ENCODE assay signal across 25 cellular contexts in the genomic region with DNA sequence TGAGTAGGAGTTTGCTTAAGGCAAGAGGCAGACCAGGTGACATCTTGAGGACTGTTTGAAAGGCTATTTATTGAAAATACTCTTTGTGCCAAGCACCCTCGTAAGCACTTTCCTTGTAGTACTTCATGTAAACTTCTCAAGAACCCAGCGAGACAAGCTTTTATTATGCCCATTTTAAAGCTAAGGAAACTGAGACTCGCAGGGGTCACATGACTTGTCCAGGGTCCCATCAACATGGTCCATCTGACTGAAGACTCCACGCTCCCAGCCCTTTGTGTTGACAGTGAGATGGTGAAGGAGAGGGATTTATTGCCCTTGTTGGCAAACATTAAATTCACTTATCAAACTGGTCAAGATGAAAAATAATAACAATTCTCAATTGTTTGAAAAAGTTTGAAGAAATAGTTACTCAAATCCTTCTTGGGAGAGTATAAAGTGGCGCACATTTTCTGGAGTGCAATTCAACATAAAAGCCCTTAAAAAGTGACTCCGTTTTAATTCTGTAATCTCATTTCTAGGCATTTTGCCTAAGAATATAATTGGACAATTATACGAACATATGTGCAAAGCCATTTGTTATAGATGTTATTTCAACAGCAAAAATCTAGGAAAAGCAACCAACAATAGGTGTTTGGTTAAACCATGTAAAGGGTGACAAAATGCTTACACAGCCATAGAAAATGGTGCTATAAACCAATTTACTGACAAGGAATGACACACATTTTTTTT.
A peak's percentile ranks its signal among the peaks of the same experiment; 100 is the strongest.
DNase-seq lines count a peak whose midpoint lies in the region; ATAC-seq and TF ChIP-seq lines count a peak whose summit lies in the region.
"Had no signal": no experiment of that assay in that cellular context is flagged by ENCODE, and none has a peak within 500 bp of the region (broad histone marks: within the 10 kb centered on the region; RNA-seq: fewer than 3 reads in every experiment).

No MANE protein-coding gene starts in this region.

- H3K4me1 Mint-ChIP-seq in osteocyte (ENCODE audit: unreplicated experiment), result peaks cover 30% of the 10 kb centered on the region
- H3K4me1 Mint-ChIP-seq in stimulated activated naive CD8-positive, alpha-beta T cell treated with anti-CD3 and anti-CD28 coated beads, Interleukin-15, amount 100 ng/mL, for 72 hours, result no peaks in the 10 kb centered on the region
- H3K4me1 Mint-ChIP-seq: T-cell had no signal

- DNase-seq in right atrium auricular region (ENCODE audit: low spot score) (peak; percentile 21), cardiac septum (ENCODE audit: low spot score) (no peak), NCI-H446 (lab: John Stamatoyannopoulos, UW) (peak; percentile 4 to 60), cerebellar cortex (ENCODE audit: low spot score) (peak; percentile 30), osteocyte (ENCODE audit: extremely low spot score, unreplicated experiment) (peak; percentile 19), brain microvascular endothelial cell (no peak)
- DNase-seq in stimulated activated naive CD8-positive, alpha-beta T cell treated with anti-CD3 and anti-CD28 coated beads, Interleukin-15, amount 100 ng/mL, for 72 hours, result no peak
- DNase-seq: CD4-positive, alpha-beta T cell; GOT3; HFFc6; Kasumi-1; MV-4-11; NCI-H2081; NCI-H2227 treated with DMSO at 0.1 percent for 48 hours; NCI-H510A treated with DMSO at 0.1 percent for 48 hours; NCI-H774; PC-9; Right ventricle myocardium superior; RPMI8226; T-cell had no signal

- no peaks in the 10 kb centered on the region for H3K27me3 Mint-ChIP-seq in osteocyte (ENCODE audit: unreplicated experiment)
- no peaks in the 10 kb centered on the region for H3K27me3 Mint-ChIP-seq in stimulated activated naive CD8-positive, alpha-beta T cell treated with anti-CD3 and anti-CD28 coated beads, Interleukin-15, amount 100 ng/mL, for 72 hours
- H3K27me3 Mint-ChIP-seq: CD4-positive, alpha-beta T cell had no signal

- H3K36me3 ChIP-seq in right atrium auricular region, result no peaks in the 10 kb centered on the region
- H3K36me3 ChIP-seq in brain microvascular endothelial cell (replicated peaks), result no peaks in the 10 kb centered on the region
- H3K36me3 ChIP-seq: BLaER1, HAP-1, SJSA1 had no signal

- TF ChIP-seq CTCF in right atrium auricular region (IDR thresholded peaks at IDR 0.05), result no peak
- TF ChIP-seq CTCF in osteocyte (IDR thresholded peaks at IDR 0.05), result no peak
- TF ChIP-seq CTCF in brain microvascular endothelial cell (IDR thresholded peaks at IDR 0.05; ENCODE audit: low read depth, low read length, missing control alignments), result no peak

- H3K4me3 Mint-ChIP-seq in osteocyte (ENCODE audit: unreplicated experiment), result no peak overlapping the region
- no peak overlapping the region for H3K4me3 Mint-ChIP-seq in stimulated activated naive CD8-positive, alpha-beta T cell treated with anti-CD3 and anti-CD28 coated beads, Interleukin-15, amount 100 ng/mL, for 72 hours
- H3K4me3 Mint-ChIP-seq: CD4-positive, alpha-beta T cell; HFFc6; T-cell had no signal

- ATAC-seq in HG02759 (IDR thresholded peaks at IDR 0.05; ENCODE audit: unreplicated experiment), result no peak
- no peak for ATAC-seq in stimulated activated naive CD8-positive, alpha-beta T cell treated with anti-CD3 and anti-CD28 coated beads, Interleukin-15, amount 100 ng/mL, for 72 hours
- ATAC-seq: T-cell had no signal

- no peaks in the 10 kb centered on the region for H3K9me3 ChIP-seq in right atrium auricular region
- H3K9me3 ChIP-seq: BLaER1, HAP-1, SJSA1 had no signal

- intact Hi-C loops in cardiac septum (cut with DNase I), result no loop called here

- peaks cover 0 to 14% of the 10 kb centered on the region in 2 donors for H3K4me1 ChIP-seq in right atrium auricular region
- H3K4me1 ChIP-seq: BLaER1, HAP-1 had no signal

- H3K27me3 ChIP-seq in right atrium auricular region, result no peaks in the 10 kb centered on the region
- no peaks in the 10 kb centered on the region for H3K27me3 ChIP-seq in brain microvascular endothelial cell (replicated peaks)
- H3K27me3 ChIP-seq: BLaER1, SJSA1 had no signal

- no peaks in the 10 kb centered on the region for H3K9me3 Mint-ChIP-seq in osteocyte (ENCODE audit: unreplicated experiment)
- no peaks in the 10 kb centered on the region for H3K9me3 Mint-ChIP-seq in stimulated activated naive CD8-positive, alpha-beta T cell treated with anti-CD3 and anti-CD28 coated beads, Interleukin-15, amount 100 ng/mL, for 72 hours
- H3K9me3 Mint-ChIP-seq: CD4-positive, alpha-beta T cell; T-cell had no signal

- in situ Hi-C loops in brain microvascular endothelial cell (cut with HindIII; ENCODE audit: low pct_ligation_motif_present, low sequenced_read_pairs), result no loop called here

- H3K27ac Mint-ChIP-seq in osteocyte (ENCODE audit: unreplicated experiment), result no peak overlapping the region
- no peak overlapping the region for H3K27ac Mint-ChIP-seq in stimulated activated naive CD8-positive, alpha-beta T cell treated with anti-CD3 and anti-CD28 coated beads, Interleukin-15, amount 100 ng/mL, for 72 hours
- H3K27ac Mint-ChIP-seq: CD4-positive, alpha-beta T cell; T-cell had no signal

- no peaks in the 10 kb centered on the region for H3K36me3 Mint-ChIP-seq in osteocyte (ENCODE audit: unreplicated experiment)
- H3K36me3 Mint-ChIP-seq: T-cell had no signal

- no peak overlapping the region for H3K27ac ChIP-seq in right atrium auricular region
- no peak overlapping the region for H3K27ac ChIP-seq in brain microvascular endothelial cell
- H3K27ac ChIP-seq: BLaER1, HL-60, PC-9, SJSA1 had no signal

- H3K4me3 ChIP-seq in right atrium auricular region (no peak overlapping the region), brain microvascular endothelial cell (ENCODE audit: low read depth, low read length) (no peak overlapping the region)
- H3K4me3 ChIP-seq: BLaER1, HAP-1, PC-9, SJSA1 had no signal

Comparison
In these comparisons a context has a peak if more than half of its experiments do, and no peak if none do; other contexts are left out.
1. DNase-seq: peak in right atrium auricular region (single experiment), NCI-H446 (2 of 2), cerebellar cortex (single experiment) and osteocyte (single experiment); none in cardiac septum (single experiment), brain microvascular endothelial cell (single experiment) and stimulated activated naive CD8-positive, alpha-beta T cell treated with anti-CD3 and anti-CD28 coated beads, Interleukin-15, amount 100 ng/mL, for 72 hours (0 of 2).